In genomic region chr16:87909203-87909935, GRCh38 we compare ENCODE assay signal across 9 cellular contexts. TPM values are rescaled to one million over a fixed set of nuclear protein-coding genes. Genes with fewer than 3 reads are reported as not detected.
A peak's percentile ranks its signal among the peaks of the same experiment; 100 is the strongest.
DNase-seq lines count a peak whose midpoint lies in the region; ATAC-seq and TF ChIP-seq lines count a peak whose summit lies in the region.
"Not testable (repeated sequence)": the region's sequence is repeated elsewhere in the genome, so short reads cannot be mapped to it uniquely, and the experiment has no call there.
"Had no signal": no experiment of that assay in that cellular context is flagged by ENCODE, and none has a peak within 500 bp of the region (broad histone marks: within the 10 kb centered on the region; RNA-seq: fewer than 3 reads in every experiment).

No MANE protein-coding gene starts in this region.

- H2BK120ac ChIP-seq in mesendoderm (ENCODE audit: low read depth, low read length), result not testable (repeated sequence)

- peak; percentile 88 for TF ChIP-seq CTCF in OCI-LY7 (conservative IDR thresholded peaks at IDR 0.05; ENCODE audit: low read length)

- not testable (repeated sequence) for H3K9me3 ChIP-seq in OCI-LY7 (ENCODE audit: low read length); endocrine pancreas (ENCODE audit: control insufficient read depth, low read length)

- H3K9me2 ChIP-seq in OCI-LY7 (ENCODE audit: insufficient read depth, low read length), result not testable (repeated sequence)

- ATAC-seq in GM21423 (IDR thresholded peaks at IDR 0.05; ENCODE audit: unreplicated experiment), result peak; percentile 83

- not testable (repeated sequence) for H3K79me2 ChIP-seq in OCI-LY7 (ENCODE audit: insufficient read depth, low read depth, low read length); mesendoderm (ENCODE audit: control insufficient read depth, insufficient read depth, low read length)

- H3K27ac ChIP-seq in OCI-LY7 (ENCODE audit: low read depth, low read length, poor library complexity, severe bottlenecking); mesendoderm (ENCODE audit: low read depth, low read length): not testable (repeated sequence)

- H4K8ac ChIP-seq in mesendoderm (ENCODE audit: low read depth, low read length), result not testable (repeated sequence)

- not testable (repeated sequence) for H2BK5ac ChIP-seq in mesendoderm (ENCODE audit: low read length)

- H2AFZ ChIP-seq in OCI-LY7 (ENCODE audit: low read length), result not testable (repeated sequence)

- not testable (repeated sequence) for H4K20me1 ChIP-seq in OCI-LY7 (ENCODE audit: insufficient read depth, low read length)

- no CpG with 5 or more reads among the region's 36 CpGs for WGBS in mesendoderm (ENCODE audit: extremely low coverage, insufficient coverage, low lambda C conversion rate)

- intact Hi-C loops in OCI-LY7 (cut with micrococcal nuclease; ENCODE audit: unreplicated experiment), result loop anchor here (1.0 kb wide), 2 partner anchors 31 to 130 kb away; no protein-coding TSS in a partner anchor

- POLR2A ChIA-PET in OCI-LY7 (lab: Charles Lee), result not testable (repeated sequence)

- not testable (repeated sequence) for H3K27me3 ChIP-seq in endocrine pancreas (ENCODE audit: control insufficient read depth, insufficient read depth, low read length); mesendoderm (ENCODE audit: insufficient read depth, low read length, poor library complexity)

- DNase-seq in COR-L47 (lab: John Stamatoyannopoulos, UW) (peak; percentile 66), HUDEP-2 (lab: John Stamatoyannopoulos, UW; ENCODE audit: unreplicated experiment in 76 of 76) (peak in 65 of 76 experiments; percentile 4 to 82 (median 46)), OCI-LY7 (ENCODE audit: low spot score) (peak; percentile 83), mesendoderm (peak; percentile 68)
- peak; percentile 87 for DNase-seq in activated CD8-positive, alpha-beta memory T cell treated with anti-CD3 and anti-CD28 coated beads, Interleukin-2, amount 50 U/mL, for 4 hours
- DNase-seq in stimulated activated CD8-positive, alpha-beta memory T cell treated with anti-CD3 and anti-CD28 coated beads, Interleukin-2, amount 100 ng/mL, for 1 hour (ENCODE audit: low read depth in 2 of 2), result peak; percentile 65 to 70

- H3K79me1 ChIP-seq in mesendoderm (ENCODE audit: low read length), result not testable (repeated sequence)

- not testable (repeated sequence) for H3K36me3 ChIP-seq in OCI-LY7 (ENCODE audit: insufficient read depth, low read length); endocrine pancreas (ENCODE audit: control insufficient read depth, insufficient read depth, low read length); mesendoderm (ENCODE audit: control insufficient read depth, insufficient read depth, low read length)

- H3K4me1 ChIP-seq in OCI-LY7 (ENCODE audit: insufficient read depth, low read length, poor library complexity, severe bottlenecking); endocrine pancreas (ENCODE audit: control insufficient read depth, insufficient read depth, low read length); mesendoderm (ENCODE audit: control insufficient read depth, low read depth, low read length): not testable (repeated sequence)

- not testable (repeated sequence) for H3K56ac ChIP-seq in mesendoderm (ENCODE audit: low read length)

- BruUV-seq in OCI-LY7 (replicated peaks; lab: Mats Ljungman, UMichigan), result not testable (repeated sequence)

- H2AK5ac ChIP-seq in mesendoderm (ENCODE audit: low read length), result not testable (repeated sequence)

- H3K9ac ChIP-seq in endocrine pancreas (ENCODE audit: control insufficient read depth, insufficient read depth, low read length), result peak overlapping the region; percentile 10
- H3K9ac ChIP-seq in mesendoderm (ENCODE audit: low read length), result not testable (repeated sequence)

- H3K23ac ChIP-seq in mesendoderm (ENCODE audit: low read length), result not testable (repeated sequence)

- peak overlapping the region; percentile 61 for H3K4me2 ChIP-seq in OCI-LY7 (ENCODE audit: low read length)
- not testable (repeated sequence) for H3K4me2 ChIP-seq in mesendoderm (ENCODE audit: low read length)

- CTCF ChIA-PET in OCI-LY7 (lab: Charles Lee; ENCODE audit: unreplicated experiment), result interaction anchor here (1.1 kb wide), 1 partner anchor 130 kb away, joined by 3 read pairs; no protein-coding TSS in a partner anchor

- H3K4me3 ChIP-seq in OCI-LY7 (ENCODE audit: low read depth, low read length, poor library complexity, severe bottlenecking), result peak overlapping the region; percentile 20
- not testable (repeated sequence) for H3K4me3 ChIP-seq in endocrine pancreas (ENCODE audit: control insufficient read depth, insufficient read depth, low read length); mesendoderm (ENCODE audit: low read length)

- H3K18ac ChIP-seq in mesendoderm (ENCODE audit: low read length), result not testable (repeated sequence)

- H3K4ac ChIP-seq in mesendoderm (ENCODE audit: low read depth, low read length), result not testable (repeated sequence)

- not testable (repeated sequence) for H2BK15ac ChIP-seq in mesendoderm (replicated peaks; ENCODE audit: low read depth)

- H4K5ac ChIP-seq in mesendoderm (ENCODE audit: low read length), result not testable (repeated sequence)

RNA-seq across cellular contexts. Expression of gene CA5A, which starts 27.0 kb away (rescaled TPM):
- not detected in 2 replicates for total RNA-seq in OCI-LY7 (2014; rRNA removed; shearing (Covaris generic))
- not detected in 2 replicates for total RNA-seq in OCI-LY7 (2022)
- 0.06 TPM for polyA plus RNA-seq in mesendoderm (2013, experiment 1 of 2)
- not detected for polyA plus RNA-seq in mesendoderm (2013, experiment 2 of 2)
- total RNA-seq: pulmonary artery endothelial cell had no signal

RNA-seq across cellular contexts. Expression of gene SLC7A5, which starts 40.1 kb away (rescaled TPM):
- 99.3 and 140 TPM in 2 replicates for total RNA-seq in OCI-LY7 (2014; rRNA removed; shearing (Covaris generic))
- 258 and 283 TPM in 2 replicates for total RNA-seq in OCI-LY7 (2022)
- 742 TPM for polyA plus RNA-seq in mesendoderm (2013, experiment 1 of 2)
- polyA plus RNA-seq in mesendoderm (2013, experiment 2 of 2), result 732 TPM

RNA-seq across cellular contexts. Expression of gene BANP, which starts 41.9 kb away (rescaled TPM):
- 37.1 and 39.6 TPM in 2 replicates for total RNA-seq in OCI-LY7 (2014; rRNA removed; shearing (Covaris generic))
- 55.8 and 58.0 TPM in 2 replicates for total RNA-seq in OCI-LY7 (2022)
- polyA plus RNA-seq in mesendoderm (2013, experiment 1 of 2), result 24.9 TPM
- 22.2 TPM for polyA plus RNA-seq in mesendoderm (2013, experiment 2 of 2)
